ENCODE assay signal across 9 cellular contexts in genomic region chr6:144931172-144932035, GRCh38.
DNase-seq lines count a peak whose midpoint lies in the region; ATAC-seq and TF ChIP-seq lines count a peak whose summit lies in the region.
"Had no signal": no experiment of that assay in that cellular context is flagged by ENCODE, and none has a peak within 500 bp of the region (broad histone marks: within the 10 kb centered on the region; RNA-seq: fewer than 3 reads in every experiment).

No MANE protein-coding gene starts in this region.

- no peak overlapping the region for H3K4me3 ChIP-seq in DOHH2 (ENCODE audit: low read length)
- no peak overlapping the region for H3K4me3 ChIP-seq in NB4 (ENCODE audit: low read depth, low read length)
- H3K4me3 ChIP-seq in gastroesophageal sphincter, result no peak overlapping the region
- no peak overlapping the region for H3K4me3 ChIP-seq in smooth muscle cell
- H3K4me3 ChIP-seq: skin epidermis had no signal

- no peaks in the 10 kb centered on the region for H3K9me2 ChIP-seq in DOHH2 (replicated peaks; ENCODE audit: control insufficient read depth, low read length)

- no peaks in the 10 kb centered on the region for H3K9me3 ChIP-seq in DOHH2 (ENCODE audit: control insufficient read depth, insufficient read depth, low read length)
- peaks cover 0 to 7% (median 0%) of the 10 kb centered on the region in 3 donors for H3K9me3 ChIP-seq in gastroesophageal sphincter
- no peaks in the 10 kb centered on the region for H3K9me3 ChIP-seq in smooth muscle cell (replicated peaks; ENCODE audit: low read depth)

- H3K27me3 ChIP-seq in DOHH2 (ENCODE audit: control insufficient read depth, low read length) (no peaks in the 10 kb centered on the region), gastroesophageal sphincter (no peaks in the 10 kb centered on the region), smooth muscle cell (ENCODE audit: low read depth) (no peaks in the 10 kb centered on the region)

- no peak overlapping the region for H3K4me2 ChIP-seq in DOHH2 (ENCODE audit: low read length)
- peak overlapping the region; percentile 47 for H3K4me2 ChIP-seq in smooth muscle cell

- H3K79me2 ChIP-seq in DOHH2 (ENCODE audit: control insufficient read depth, low read length), result no peaks in the 10 kb centered on the region
- no peaks in the 10 kb centered on the region for H3K79me2 ChIP-seq in smooth muscle cell (ENCODE audit: low read depth)

- peak; percentile 8 for DNase-seq in GM20000 (ENCODE audit: low spot score)
- DNase-seq in NB4 (ENCODE audit: low read depth), result peak; percentile 34
- DNase-seq in activated CD4-positive, alpha-beta T cell treated with anti-CD3 and anti-CD28 coated beads, Interleukin-2, amount 50 U/mL, for 1 hour, result peak; percentile 13
- no peak for DNase-seq in smooth muscle cell (lab: John Stamatoyannopoulos, UW; ENCODE audit: unreplicated experiment)
- DNase-seq in GF-D8 (lab: John Stamatoyannopoulos, UW), result no peak
- no peak for DNase-seq in G401 (ENCODE audit: low spot score)

- H3K9ac ChIP-seq in smooth muscle cell (ENCODE audit: low read depth), result no peak overlapping the region

- no peaks in the 10 kb centered on the region for H3F3A ChIP-seq in DOHH2 (ENCODE audit: control insufficient read depth, insufficient read depth)
- no peaks in the 10 kb centered on the region for H3F3A ChIP-seq in smooth muscle cell (ENCODE audit: low read depth)

- TF ChIP-seq CTCF in DOHH2 (IDR thresholded peaks at IDR 0.05; ENCODE audit: low read depth, low read length, poor library complexity, severe bottlenecking) (peak; percentile 72), GM20000 (IDR thresholded peaks at IDR 0.05; ENCODE audit: extremely low read depth, missing control alignments) (peak; percentile 38), NB4 (IDR thresholded peaks at IDR 0.05; ENCODE audit: low read depth, low read length) (peak; percentile 67), gastroesophageal sphincter (IDR thresholded peaks at IDR 0.05) (peak; percentile 17 to 64 (median 30)), smooth muscle cell (IDR thresholded peaks at IDR 0.05; ENCODE audit: borderline replicate concordance, insufficient read depth, poor library complexity, severe bottlenecking) (peak; percentile 56)

- 59 to 80% methylated on average over 5 to 6 of the region's 6 CpGs for WGBS in gastroesophageal sphincter (ENCODE audit: low coverage in 1 of 2), 2 donors
- WGBS in smooth muscle cell (ENCODE audit: low lambda C conversion rate), result 64% methylated on average over 6 of the region's 6 CpGs

- TF ChIP-seq POLR2A in NB4 (IDR thresholded peaks at IDR 0.05; ENCODE audit: extremely low read depth, insufficient read length), result no peak
- TF ChIP-seq POLR2A in gastroesophageal sphincter (IDR thresholded peaks at IDR 0.05), result no peak

- TF ChIP-seq EP300 in gastroesophageal sphincter (IDR thresholded peaks at IDR 0.05), result no peak

- peak overlapping the region; percentile 52 for H2AFZ ChIP-seq in smooth muscle cell (ENCODE audit: low read depth)

- H3K4me1 ChIP-seq in DOHH2 (ENCODE audit: control insufficient read depth, low read length) (no peaks in the 10 kb centered on the region), gastroesophageal sphincter (peaks cover 0 to 6% (median 0%) of the 10 kb centered on the region in 3 donors), smooth muscle cell (ENCODE audit: low read depth) (no peaks in the 10 kb centered on the region)

- no peak for ATAC-seq in gastroesophageal sphincter

- H4K20me1 ChIP-seq in DOHH2 (ENCODE audit: control insufficient read depth, insufficient read depth, low read depth, low read length) (no peaks in the 10 kb centered on the region), smooth muscle cell (ENCODE audit: low read depth) (no peaks in the 10 kb centered on the region)

- no peak overlapping the region for H3K27ac ChIP-seq in DOHH2 (ENCODE audit: low read depth, low read length)
- H3K27ac ChIP-seq in gastroesophageal sphincter, result no peak overlapping the region
- no peak overlapping the region for H3K27ac ChIP-seq in smooth muscle cell (ENCODE audit: low read depth)
- H3K27ac ChIP-seq: skin epidermis had no signal

- no peaks in the 10 kb centered on the region for H3K36me3 ChIP-seq in DOHH2 (ENCODE audit: control insufficient read depth, low read length)
- H3K36me3 ChIP-seq in gastroesophageal sphincter, result no peaks in the 10 kb centered on the region
- H3K36me3 ChIP-seq in smooth muscle cell (ENCODE audit: low read depth), result no peaks in the 10 kb centered on the region

- in situ Hi-C loops in G401 (cut with HindIII; ENCODE audit: low sequenced_read_pairs), result no loop called here

Comparison
In these comparisons a context has a peak if more than half of its experiments do, and no peak if none do; other contexts are left out.
1. DNase-seq: peak in GM20000 (single experiment), NB4 (single experiment) and activated CD4-positive, alpha-beta T cell treated with anti-CD3 and anti-CD28 coated beads, Interleukin-2, amount 50 U/mL, for 1 hour (single experiment); none in smooth muscle cell (single experiment), GF-D8 (single experiment) and G401 (single experiment).
2. Peak in every context shown above with its lines, with median percentiles within 50 percentile points of each other: CTCF ChIP-seq.